15 cellular contexts compared by ENCODE assay signal in genomic region chr15:67906382-67906781, GRCh38.
DNase-seq lines count a peak whose midpoint lies in the region; TF ChIP-seq lines count a peak whose summit lies in the region.
"Had no signal": no experiment of that assay in that cellular context is flagged by ENCODE, and none has a peak within 500 bp of the region (broad histone marks: within the 10 kb centered on the region; RNA-seq: fewer than 3 reads in every experiment).

No MANE protein-coding gene starts in this region.

- peaks cover 5% of the 10 kb centered on the region for H3K27me3 ChIP-seq in osteoblast (ENCODE audit: insufficient read depth, low read length)
- H3K27me3 ChIP-seq: transverse colon had no signal

- H3K9me3 ChIP-seq in osteoblast (ENCODE audit: low read depth, low read length) = peaks cover 4% of the 10 kb centered on the region

- no peaks in the 10 kb centered on the region for H3K4me1 ChIP-seq in osteoblast (ENCODE audit: insufficient read depth, low read length)

- no peak overlapping the region for H2AFZ ChIP-seq in osteoblast (ENCODE audit: low read length)

- H3K4me3 ChIP-seq in cardiac fibroblast (replicated peaks in 1 of 2; ENCODE audit: low read depth in 2 of 2, low read length in 2 of 2) (no peak overlapping the region), osteoblast (ENCODE audit: insufficient read depth, low read length) (no peak overlapping the region)
- H3K4me3 ChIP-seq: transverse colon had no signal

- DNase-seq in NCI-H146 (lab: John Stamatoyannopoulos, UW) (peak; percentile 29), NCI-H146 treated with DMSO at 0.1 percent for 48 hours (lab: John Stamatoyannopoulos, UW; ENCODE audit: unreplicated experiment) (no peak), KBM-7 (peak; percentile 32), cardiac fibroblast (ENCODE audit: low read depth in 2 of 2) (peak; percentile 18 to 38), osteoblast (ENCODE audit: insufficient read length, low spot score, missing footprints) (no peak), SIG-M5 treated with dmso at 0.1 percent for 504 hours (lab: John Stamatoyannopoulos, UW; ENCODE audit: unreplicated experiment) (no peak), NCI-H446 (lab: John Stamatoyannopoulos, UW) (no peak), RPMI8226 (no peak)
- DNase-seq: activated CD8-positive, alpha-beta T cell treated with anti-CD3 and anti-CD28 coated beads for 36 hours; activated effector memory CD4-positive, alpha-beta T cell treated with Interleukin-2 at 50 U/mL for 16 hours; caudate nucleus; DND-41; NCI-H1694; transverse colon had no signal

- H4K20me1 ChIP-seq in osteoblast (ENCODE audit: insufficient read depth, low read length) = no peaks in the 10 kb centered on the region

- no peaks in the 10 kb centered on the region for H3K79me2 ChIP-seq in osteoblast (ENCODE audit: insufficient read depth, low read length)

- TF ChIP-seq CTCF in cardiac fibroblast (IDR thresholded peaks at IDR 0.05; ENCODE audit: low read depth, low read length) (peak; percentile 25), osteoblast (IDR thresholded peaks at IDR 0.05; ENCODE audit: extremely low read depth, low read depth, low read length) (peak; percentile 35)

- no peaks in the 10 kb centered on the region for H3K36me3 ChIP-seq in osteoblast (ENCODE audit: insufficient read depth, low read length)
- H3K36me3 ChIP-seq: transverse colon had no signal

- no peak overlapping the region for H3K4me2 ChIP-seq in osteoblast (ENCODE audit: insufficient read depth, low read length)

- in situ Hi-C loops in KBM-7 (cut with MboI; ENCODE audit: low pct_unique_long_range_greater_than_20kb, low sequenced_read_pairs) = no loop called here

- no peak overlapping the region for H3K27ac ChIP-seq in osteoblast (ENCODE audit: low read depth, low read length)
- H3K27ac ChIP-seq: epithelial cell of prostate, transverse colon had no signal

Comparison
In these comparisons a context has a peak if more than half of its experiments do, and no peak if none do; other contexts are left out.
1. DNase-seq: peak in NCI-H146 (single experiment), KBM-7 (single experiment) and cardiac fibroblast (2 of 2); none in NCI-H146 treated with DMSO at 0.1 percent for 48 hours (single experiment), osteoblast (single experiment), SIG-M5 treated with dmso at 0.1 percent for 504 hours (single experiment), NCI-H446 (0 of 2) and RPMI8226 (single experiment).